ENCODE assay signal across 8 cellular contexts in genomic region chr6:37169458-37170272, GRCh38. TPM values are rescaled to one million over a fixed set of nuclear protein-coding genes. Genes with fewer than 3 reads are reported as not detected.
DNase-seq lines count a peak whose midpoint lies in the region; ATAC-seq and TF ChIP-seq lines count a peak whose summit lies in the region.

Gene PIM1, plus strand, starts transcription at chr6:37170152. Its CDS starts 424 bp downstream, at chr6:37170576.

- no peaks in the 10 kb centered on the region for H3K9me3 ChIP-seq in Peyer's patch
- H3K9me3 ChIP-seq in muscle layer of duodenum (ENCODE audit: control insufficient read depth in 1 of 2, low read length in 2 of 2), result no peaks in the 10 kb centered on the region

- H3K27ac ChIP-seq in Peyer's patch (peak within 1 kb of the TSS; percentile 90 to 97 (median 94)), muscle layer of duodenum (ENCODE audit: low read length) (peak within 1 kb of the TSS; percentile 98)

- peak; percentile 52 for ATAC-seq in GM21717 (IDR thresholded peaks at IDR 0.05; ENCODE audit: unreplicated experiment)
- ATAC-seq in esophagus mucosa, result peak; percentile 91

- peak within 1 kb of the TSS; percentile 80 to 91 (median 90) for H3K4me3 ChIP-seq in Peyer's patch
- peak within 1 kb of the TSS; percentile 84 to 93 for H3K4me3 ChIP-seq in muscle layer of duodenum (ENCODE audit: low read depth in 1 of 2, low read length in 2 of 2)

- H3K27me3 ChIP-seq in Peyer's patch (no peaks in the 10 kb centered on the region), muscle layer of duodenum (ENCODE audit: low read depth, low read length) (no peaks in the 10 kb centered on the region)

- DNase-seq in DMS153 (lab: John Stamatoyannopoulos, UW), result peak; percentile 88
- peak; percentile 89 for DNase-seq in KG1 (lab: John Stamatoyannopoulos, UW)
- peak; percentile 99 to 100 (median 100) for DNase-seq in Peyer's patch
- peak; percentile 100 for DNase-seq in activated T-cell treated with anti-CD3 and anti-CD28 coated beads, Interleukin-2, amount 50 U/mL, for 48 hours
- peak; percentile 99 for DNase-seq in stimulated activated CD8-positive, alpha-beta memory T cell treated with anti-CD3 and anti-CD28 coated beads, Interleukin-7, amount 100 ng/mL, for 24 hours (ENCODE audit: low read depth)

- TF ChIP-seq POLR2A in Peyer's patch (IDR thresholded peaks at IDR 0.05), result peak; percentile 96

- TF ChIP-seq CTCF in Peyer's patch (IDR thresholded peaks at IDR 0.05), result peak in 1 of 6 experiments; percentile 12

- H3K36me3 ChIP-seq in Peyer's patch, result peaks cover 0 to 30% (median 0%) of the 10 kb centered on the region in 3 donors
- peaks cover 23 to 27% of the 10 kb centered on the region in 2 donors for H3K36me3 ChIP-seq in muscle layer of duodenum (ENCODE audit: control insufficient read depth in 1 of 2, insufficient read depth in 2 of 2, low read length in 2 of 2)

- H3K4me1 ChIP-seq in Peyer's patch (peaks cover 0 to 33% (median 10%) of the 10 kb centered on the region in 4 donors), muscle layer of duodenum (ENCODE audit: control insufficient read depth in 1 of 2, insufficient read depth in 2 of 2, low read length in 2 of 2) (peaks cover 0 to 25% of the 10 kb centered on the region in 2 donors)

RNA-seq across cellular contexts. Expression of gene PIM1, which starts in this region (rescaled TPM):
- 10 to 100 TPM; 36.6 to 78.4 (median 49.2) TPM for total RNA-seq in Peyer's patch
- total RNA-seq in esophagus mucosa, result 194 TPM

Comparison
In these comparisons a context has a peak if more than half of its experiments do, and no peak if none do; other contexts are left out.
1. Peak in every context shown above with its lines: DNase-seq, ATAC-seq, H3K4me3 ChIP-seq and H3K27ac ChIP-seq.